ENCODE assay signal across 8 cellular contexts in genomic region chr11:65078151-65078550, GRCh38. TPM values are rescaled to one million over a fixed set of nuclear protein-coding genes. Genes with fewer than 3 reads are reported as not detected.
DNase-seq lines count a peak whose midpoint lies in the region; ATAC-seq and TF ChIP-seq lines count a peak whose summit lies in the region.

No MANE protein-coding gene starts in this region.

- no peaks in the 10 kb centered on the region for H3K9me3 ChIP-seq in lung (ENCODE audit: control insufficient read depth in 2 of 2, insufficient read depth in 1 of 2, low read length in 1 of 2)

- H3K4me3 Mint-ChIP-seq in IgD-negative memory B cell, result peak overlapping the region in 2 of 4 donors; percentile 30 to 90
- no peak overlapping the region for H3K4me3 Mint-ChIP-seq in MCF 10A (ENCODE audit: unreplicated experiment)

- peaks cover 9 to 14% (median 13%) of the 10 kb centered on the region in 3 donors for H3K4me1 Mint-ChIP-seq in IgD-negative memory B cell
- H3K4me1 Mint-ChIP-seq in MCF 10A (ENCODE audit: insufficient read depth, unreplicated experiment), result peaks cover 27% of the 10 kb centered on the region

- intact Hi-C loops in MCF 10A (cut with micrococcal nuclease), result loop anchor here (5.0 kb wide), 1 partner anchor 66 kb away; the partner anchor contains the start of gene ARL2

- BruUV-seq in MCF 10A (replicated peaks; lab: Mats Ljungman, UMichigan), result no TSS peak

- H3K27me3 Mint-ChIP-seq in IgD-negative memory B cell (no peaks in the 10 kb centered on the region), MCF 10A (ENCODE audit: insufficient read depth, unreplicated experiment) (no peaks in the 10 kb centered on the region)

- H3K9me3 Mint-ChIP-seq in IgD-negative memory B cell (no peaks in the 10 kb centered on the region), MCF 10A (ENCODE audit: unreplicated experiment) (no peaks in the 10 kb centered on the region)

- H3K36me3 Mint-ChIP-seq in IgD-negative memory B cell, result no peaks in the 10 kb centered on the region
- no peaks in the 10 kb centered on the region for H3K36me3 Mint-ChIP-seq in MCF 10A (ENCODE audit: insufficient read depth, unreplicated experiment)

- H3K36me3 ChIP-seq in lung (ENCODE audit: control insufficient read depth in 2 of 2, insufficient read depth in 2 of 2, low read length in 2 of 2), result no peaks in the 10 kb centered on the region

- 57 to 66% methylated on average over 3 of the region's 3 CpGs for WGBS in lung, 2 donors

- DNase-seq in ELF-1 (ENCODE audit: low read depth, low spot score), result peak; percentile 66
- peak; percentile 63 for DNase-seq in T-helper 9 cell
- DNase-seq in MCF 10A (ENCODE audit: unreplicated experiment), result peak; percentile 45
- peak; percentile 60 for DNase-seq in lung (ENCODE audit: low spot score)
- DNase-seq in stimulated activated CD8-positive, alpha-beta memory T cell treated with anti-CD3 and anti-CD28 coated beads, Interleukin-7, amount 100 ng/mL, for 48 hours (ENCODE audit: extremely low read depth in 1 of 2, low read depth in 1 of 2), result peak; percentile 21 to 34
- no peak for DNase-seq in H4 (ENCODE audit: low spot score)

- H3K27me3 ChIP-seq in lung (ENCODE audit: control insufficient read depth, insufficient read depth), result no peaks in the 10 kb centered on the region

- peak overlapping the region in 2 of 3 donors; percentile 85 to 96 for H3K27ac Mint-ChIP-seq in IgD-negative memory B cell
- H3K27ac Mint-ChIP-seq in MCF 10A (ENCODE audit: low read depth, unreplicated experiment), result peak overlapping the region; percentile 57

- no peak overlapping the region for H3K4me3 ChIP-seq in lung

- POLR2A ChIA-PET in MCF 10A (lab: Yijun Ruan, JAX), result interaction anchor here (0.9 kb wide), 1 partner anchor 14 kb away, joined by 3 read pairs; no protein-coding TSS in a partner anchor

- peak; percentile 47 for ATAC-seq in lung (ENCODE audit: insufficient read depth, low FRiP score)
- ATAC-seq in GM18502 (IDR thresholded peaks at IDR 0.05; ENCODE audit: poor library complexity, unreplicated experiment), result no peak

- CTCF ChIA-PET in MCF 10A (lab: Yijun Ruan, JAX), result interaction anchor here (0.5 to 2.0 kb wide), 9 partner anchors 8 to 582 kb away, joined by 3 to 6 read pairs (median 3); no protein-coding TSS in a partner anchor

- no peaks in the 10 kb centered on the region for H3K4me1 ChIP-seq in lung (ENCODE audit: control insufficient read depth in 2 of 2, insufficient read depth in 2 of 2, low read length in 2 of 2)

- TF ChIP-seq CTCF in MCF 10A (IDR thresholded peaks at IDR 0.05; ENCODE audit: unreplicated experiment), result peak; percentile 69
- peak; percentile 42 for TF ChIP-seq CTCF in lung (IDR thresholded peaks at IDR 0.05; ENCODE audit: control extremely low read depth, extremely low read depth)

- H3K27ac ChIP-seq in lung (ENCODE audit: low read depth in 1 of 2, low read length in 1 of 2), result no peak overlapping the region

RNA-seq across cellular contexts. Expression of gene CDCA5, which starts 5.7 kb away (rescaled TPM):
- polyA plus RNA-seq in IgD-negative memory B cell (2.0 TPM), lung (1 to 10 TPM; 1.8 to 2.1 TPM)
- total RNA-seq in MCF 10A (2022) (9.5 and 17.3 TPM in 2 replicates), lung (1 to 10 TPM; 2.2 to 2.7 TPM)
- total RNA-seq in H4 (2014; rRNA removed; shearing (Covaris generic)), result 28.7 and 30.5 TPM in 2 replicates

RNA-seq across cellular contexts. Expression of gene ZFPL1, which starts 5.9 kb away (rescaled TPM):
- polyA plus RNA-seq in IgD-negative memory B cell (36.4 TPM), lung (10 to 100 TPM; 35.1 to 45.8 TPM)
- total RNA-seq in MCF 10A (2022) (50.8 and 52.3 TPM in 2 replicates), lung (10 to 100 TPM; 34.5 to 35.4 TPM)
- total RNA-seq in H4 (2014; rRNA removed; shearing (Covaris generic)), result 35.7 and 40.5 TPM in 2 replicates

RNA-seq across cellular contexts. Expression of gene VPS51, which starts 17.9 kb away (rescaled TPM):
- polyA plus RNA-seq in IgD-negative memory B cell (88.2 TPM), lung (100 to 1,000 TPM in 1 of 2 donors, 10 to 100 TPM in 1; 69.6 to 120 TPM)
- total RNA-seq in MCF 10A (2022) (56.1 and 77.0 TPM in 2 replicates), lung (100 to 1,000 TPM; 128 to 164 TPM)
- total RNA-seq in H4 (2014; rRNA removed; shearing (Covaris generic)), result 68.7 and 134 TPM in 2 replicates

RNA-seq across cellular contexts. Expression of gene NAALADL1, which starts 19.8 kb away (rescaled TPM):
- polyA plus RNA-seq in IgD-negative memory B cell (21.5 TPM), lung (10 to 100 TPM in 1 of 2 donors, 1 to 10 TPM in 1; 7.4 to 14.0 TPM)
- total RNA-seq in MCF 10A (2022) (not detected in 2 replicates), lung (10 to 100 TPM; 12.4 to 22.0 TPM)
- not detected in 2 replicates for total RNA-seq in H4 (2014; rRNA removed; shearing (Covaris generic))

RNA-seq across cellular contexts. Expression of gene TM7SF2, which starts 33.5 kb away (rescaled TPM):
- polyA plus RNA-seq in IgD-negative memory B cell (18.2 TPM), lung (10 to 100 TPM; 30.3 to 82.7 TPM)
- total RNA-seq in MCF 10A (2022) (8.5 and 14.0 TPM in 2 replicates), lung (10 to 100 TPM; 41.0 to 68.4 TPM)
- total RNA-seq in H4 (2014; rRNA removed; shearing (Covaris generic)), result 3.2 and 5.2 TPM in 2 replicates
